ENCODE assay signal across 8 cellular contexts in genomic region chr15:31214158-31214863, GRCh38.
DNase-seq lines count a peak whose midpoint lies in the region; ATAC-seq, FAIRE-seq and TF ChIP-seq lines count a peak whose summit lies in the region.
"Had no signal": no experiment of that assay in that cellular context is flagged by ENCODE, and none has a peak within 500 bp of the region (broad histone marks: within the 10 kb centered on the region; RNA-seq: fewer than 3 reads in every experiment).

No MANE protein-coding gene starts in this region.

- H2BK12ac ChIP-seq in H1 (ENCODE audit: low read depth, low read length) = peak overlapping the region; percentile 68; the same call in 1 of the 2 replicates

- H4K5ac ChIP-seq in H1 (ENCODE audit: insufficient read length, low read depth, low read length) = no peak overlapping the region

- H3K9me3 ChIP-seq in OCI-LY1 (ENCODE audit: low read length) = peaks cover 6% of the 10 kb centered on the region
- peaks cover 0 to 6% of the 10 kb centered on the region in 2 experiments; a peak in 1 of 4 replicates for H3K9me3 ChIP-seq in H1 (ENCODE audit: insufficient read depth in 2 of 2, low read depth in 1 of 2, low read length in 1 of 2)

- H2BK15ac ChIP-seq in H1 (ENCODE audit: low read length) = peak overlapping the region; percentile 31; the same call in 1 of the 2 replicates

- TF ChIP-seq POLR2A in GM12891 (IDR thresholded peaks at IDR 0.05; ENCODE audit: low read depth, low read length) (no peak), H1 (IDR thresholded peaks at IDR 0.05; ENCODE audit: control extremely low read depth in 1 of 2, low read depth in 2 of 2, low read length in 2 of 2) (no peak)

- TF ChIP-seq EP300 in H1 (IDR thresholded peaks at IDR 0.05; ENCODE audit: borderline replicate concordance in 1 of 2, low read depth in 2 of 2, low read length in 2 of 2) = no peak

- no peaks in the 10 kb centered on the region for H3K79me1 ChIP-seq in H1 (ENCODE audit: low read depth, low read length)

- H2AFZ ChIP-seq in OCI-LY1 (ENCODE audit: low read length) (no peak overlapping the region), H1 (ENCODE audit: low read length) (no peak overlapping the region)

- H3K4me3 ChIP-seq in OCI-LY1 (ENCODE audit: low read depth, low read length, poor library complexity, severe bottlenecking) = peak overlapping the region; percentile 62
- H3K4me3 ChIP-seq in H1 (ENCODE audit: extremely low read depth in 1 of 4, insufficient read depth in 2 of 4, low read depth in 3 of 4, low read length in 4 of 4) = no peak overlapping the region
- H3K4me3 ChIP-seq in skin epidermis = no peak overlapping the region

- no peak for ATAC-seq in GM18873 (IDR thresholded peaks at IDR 0.05; ENCODE audit: low FRiP score, unreplicated experiment)

- no peaks in the 10 kb centered on the region for H3K27me3 ChIP-seq in OCI-LY1 (ENCODE audit: insufficient read depth, low read length)
- no peaks in the 10 kb centered on the region; a peak in 2 of 7 replicates for H3K27me3 ChIP-seq in H1 (replicated peaks in 1 of 4; ENCODE audit: control insufficient read depth in 3 of 4, extremely low read depth in 1 of 4, insufficient read depth in 3 of 4, low read length in 3 of 4)

- H3F3A ChIP-seq in OCI-LY1 (ENCODE audit: insufficient read depth, low read length) = no peaks in the 10 kb centered on the region

- H2BK120ac ChIP-seq in H1 (replicated peaks; ENCODE audit: low read depth, low read length) = no peak overlapping the region

- H3K4ac ChIP-seq in H1 (replicated peaks; ENCODE audit: insufficient read length, low read depth, low read length) = no peak overlapping the region

- H3K27ac ChIP-seq in OCI-LY1 (ENCODE audit: low read depth, low read length, poor library complexity, severe bottlenecking) (peak overlapping the region; percentile 93), H1 (ENCODE audit: low read depth, low read length) (no peak overlapping the region), skin epidermis (peak overlapping the region in 15 of 21 experiments; percentile 59 to 98 (median 92))

- no peak overlapping the region for H3K14ac ChIP-seq in H1 (ENCODE audit: insufficient read length)

- WGBS in H1 (ENCODE audit: extremely low coverage in 1 of 2, insufficient coverage in 1 of 2, insufficient read length in 1 of 2, insufficient replicate concordance in 2 of 2, low coverage in 1 of 2, low lambda C conversion rate in 2 of 2, missing lambda C conversion rate in 1 of 2), 2 experiments = 86% methylated on average over 7 of the region's 8 CpGs; no CpG with 5 or more reads in 1 of the 2 experiments

- H3K18ac ChIP-seq in H1 (ENCODE audit: extremely low read depth, low read length) = no peak overlapping the region

- no peak overlapping the region for H3K23ac ChIP-seq in H1 (ENCODE audit: insufficient read length)

- H3K9ac ChIP-seq in OCI-LY1 (ENCODE audit: low read length) (peak overlapping the region; percentile 77; the same call in 1 of the 2 replicates), H1 (replicated peaks in 1 of 4; ENCODE audit: extremely low read depth in 1 of 4, low read depth in 3 of 4, low read length in 3 of 4) (no peak overlapping the region)

- TF ChIP-seq RAD21 in H1 (IDR thresholded peaks at IDR 0.05 in 1 of 2, conservative IDR thresholded peaks at IDR 0.05 in 1 of 2; ENCODE audit: low read depth in 2 of 2, low read length in 2 of 2) = no peak

- peaks cover 8% of the 10 kb centered on the region for H3K23me2 ChIP-seq in H1 (ENCODE audit: low read depth, low read length)

- POLR2A ChIA-PET in H1 (lab: Charles Lee; ENCODE audit: partially characterized antibody) = no interaction called here

- CTCF ChIA-PET in H1 (lab: Charles Lee; ENCODE audit: partially characterized antibody) = interaction anchor here (0.6 to 5.2 kb wide), 22 partner anchors 9 to 394 kb away, joined by 3 to 52 read pairs (median 4); no protein-coding TSS in a partner anchor

- no peaks in the 10 kb centered on the region for H3K9me2 ChIP-seq in OCI-LY1 (ENCODE audit: low read depth, low read length)

- peak overlapping the region; percentile 39; the same call in 1 of the 2 replicates for H2AK5ac ChIP-seq in H1 (ENCODE audit: low read depth, low read length)

- DNase-seq in GM12891 (ENCODE audit: insufficient read length, low spot score) (no peak), H1 (ENCODE audit: low read depth in 1 of 2, low spot score in 2 of 2) (no peak), NCI-H2029 treated with DMSO at 0.1 percent for 48 hours (lab: John Stamatoyannopoulos, UW) (no peak), HUDEP-2 (lab: John Stamatoyannopoulos, UW; ENCODE audit: unreplicated experiment in 76 of 76) (no peak)
- DNase-seq: NCI-H1105 treated with DMSO at 0.1 percent for 48 hours had no signal

- peaks cover 9% of the 10 kb centered on the region; the same call in 1 of the 2 replicates for H3K36me3 ChIP-seq in OCI-LY1 (ENCODE audit: insufficient read depth, low read length)
- no peaks in the 10 kb centered on the region for H3K36me3 ChIP-seq in H1 (ENCODE audit: control insufficient read depth in 2 of 4, insufficient read depth in 4 of 4, low read length in 3 of 4)

- FAIRE-seq in GM12891 (lab: Jason Lieb, UNC) = peak; percentile 54
- FAIRE-seq in H1 (lab: Jason Lieb, UNC) = no peak

- no peaks in the 10 kb centered on the region for H4K20me1 ChIP-seq in OCI-LY1 (ENCODE audit: insufficient read depth, low read length)
- H4K20me1 ChIP-seq in H1 (replicated peaks in 1 of 2; ENCODE audit: control insufficient read depth in 1 of 2, insufficient read depth in 2 of 2, low read length in 2 of 2) = no peaks in the 10 kb centered on the region

- H2BK20ac ChIP-seq in H1 (ENCODE audit: low read length) = no peak overlapping the region

- H3K79me2 ChIP-seq in OCI-LY1 (ENCODE audit: insufficient read depth, low read length) = no peaks in the 10 kb centered on the region
- H3K79me2 ChIP-seq in H1 (ENCODE audit: control insufficient read depth in 1 of 2, insufficient read depth in 2 of 2, low read length in 2 of 2) = no peaks in the 10 kb centered on the region

- H3K4me2 ChIP-seq in OCI-LY1 (ENCODE audit: low read length) (peak overlapping the region; percentile 64), H1 (ENCODE audit: insufficient read depth in 1 of 2, low read depth in 2 of 2, low read length in 2 of 2) (no peak overlapping the region)

- H3K56ac ChIP-seq in H1 (replicated peaks; ENCODE audit: insufficient read length, low read depth, low read length) = no peak overlapping the region

- no peak overlapping the region for H2BK5ac ChIP-seq in H1 (ENCODE audit: low read depth, low read length)

- H3K4me1 ChIP-seq in OCI-LY1 (ENCODE audit: insufficient read depth, low read length, severe bottlenecking) (peaks cover 25% of the 10 kb centered on the region), H1 (replicated peaks in 1 of 4; ENCODE audit: control insufficient read depth in 3 of 4, insufficient read depth in 4 of 4, low read length in 3 of 4) (peaks cover 0 to 11% (median 4%) of the 10 kb centered on the region in 4 experiments; a peak in 5 of 7 replicates)

- peak; percentile 51 for TF ChIP-seq CTCF in OCI-LY1 (IDR thresholded peaks at IDR 0.05; ENCODE audit: low read length)
- no peak for TF ChIP-seq CTCF in H1 (IDR thresholded peaks at IDR 0.05; ENCODE audit: control extremely low read depth in 1 of 3, insufficient read depth in 1 of 3, low read depth in 1 of 3, low read length in 3 of 3)

- no peak overlapping the region for H4K91ac ChIP-seq in H1 (replicated peaks; ENCODE audit: insufficient read length, low read length)

- no peak overlapping the region for H4K8ac ChIP-seq in H1 (ENCODE audit: extremely low read depth, insufficient read depth, low read length)

TF ChIP-seq in GM12891, 5 proteins besides CTCF, POLR2A, EP300 and RAD21:
- TF ChIP-seq PAX5 (IDR thresholded peaks at IDR 0.05; ENCODE audit: insufficient read depth, low read length, severe bottlenecking) (no peak), POU2F2 (IDR thresholded peaks at IDR 0.05; ENCODE audit: low read depth, low read length) (no peak), SPI1 (IDR thresholded peaks at IDR 0.05; ENCODE audit: low read depth, low read length) (no peak), POLR2AphosphoS5 (IDR thresholded peaks at IDR 0.05; ENCODE audit: low read depth, low read length) (no peak), TAF1 (IDR thresholded peaks at IDR 0.05; ENCODE audit: low read depth, low read length) (no peak)
TF ChIP-seq in GM12891: peak in this region for 0.

TF ChIP-seq in H1, 55 proteins besides CTCF, POLR2A, EP300 and RAD21:
- TF ChIP-seq RBBP5 (IDR thresholded peaks at IDR 0.05; ENCODE audit: borderline replicate concordance, low read depth, low read length) (no peak), POLR2AphosphoS5 (IDR thresholded peaks at IDR 0.05; ENCODE audit: low read depth, low read length) (no peak), RXRA (IDR thresholded peaks at IDR 0.05; ENCODE audit: insufficient read depth, low read depth, low read length) (no peak)
